In genomic region chr3:135918600-135918999, GRCh38 we compare ENCODE assay signal across 8 cellular contexts. TPM values are rescaled to one million over a fixed set of nuclear protein-coding genes. Genes with fewer than 3 reads are reported as not detected.
DNase-seq lines count a peak whose midpoint lies in the region; ATAC-seq and TF ChIP-seq lines count a peak whose summit lies in the region.
"Had no signal": no experiment of that assay in that cellular context is flagged by ENCODE, and none has a peak within 500 bp of the region (broad histone marks: within the 10 kb centered on the region; RNA-seq: fewer than 3 reads in every experiment).

No MANE protein-coding gene starts in this region.

- H3K4me3 Mint-ChIP-seq in HFFc6 = no peak overlapping the region
- H3K4me3 Mint-ChIP-seq: activated T-cell treated with anti-CD3 and anti-CD28 coated beads, Interleukin-2, amount 50 U/mL, for 4 hours had no signal

- TF ChIP-seq POLR2A in adrenal gland (IDR thresholded peaks at IDR 0.05) (no peak), thyroid gland (IDR thresholded peaks at IDR 0.05) (no peak)

- H3K36me3 ChIP-seq in adrenal gland (replicated peaks in 1 of 2) (no peaks in the 10 kb centered on the region), thyroid gland (no peaks in the 10 kb centered on the region)

- no peak overlapping the region for H3K27ac Mint-ChIP-seq in HFFc6

- ATAC-seq in left ventricle myocardium superior (peak; percentile 67), HG03280 (IDR thresholded peaks at IDR 0.05; ENCODE audit: unreplicated experiment) (no peak)
- ATAC-seq: activated T-cell treated with anti-CD3 and anti-CD28 coated beads, Interleukin-2, amount 50 U/mL, for 4 hours had no signal

- DNase-seq in HFFc6 (peak; percentile 51), adrenal gland (no peak), left ventricle myocardium superior (no peak), thyroid gland (no peak), SHP77 treated with DMSO at 0.1 percent for 48 hours (lab: John Stamatoyannopoulos, UW) (no peak), retina (no peak)
- DNase-seq: activated T-cell treated with anti-CD3 and anti-CD28 coated beads, Interleukin-2, amount 50 U/mL, for 4 hours had no signal

- H3K9me3 ChIP-seq in adrenal gland (replicated peaks in 1 of 3) (no peaks in the 10 kb centered on the region), thyroid gland (no peaks in the 10 kb centered on the region)

- H3K4me1 Mint-ChIP-seq in HFFc6 (ENCODE audit: low read depth) = peaks cover 18% of the 10 kb centered on the region

- no peaks in the 10 kb centered on the region for H3K27me3 Mint-ChIP-seq in HFFc6 (ENCODE audit: insufficient read depth)

- no peaks in the 10 kb centered on the region for H3K36me3 Mint-ChIP-seq in HFFc6 (ENCODE audit: low read depth)

- H3K4me1 ChIP-seq in adrenal gland (replicated peaks in 1 of 2) = peaks cover 0 to 4% of the 10 kb centered on the region in 2 donors
- H3K4me1 ChIP-seq in thyroid gland = no peaks in the 10 kb centered on the region

- peak; percentile 83 for TF ChIP-seq CTCF in HFFc6 (IDR thresholded peaks at IDR 0.05)
- TF ChIP-seq CTCF in adrenal gland (IDR thresholded peaks at IDR 0.05) = peak; percentile 34 to 73 (median 54)
- peak in 5 of 6 experiments; percentile 9 to 58 (median 54) for TF ChIP-seq CTCF in thyroid gland (IDR thresholded peaks at IDR 0.05)

- intact Hi-C loops in adrenal gland (cut with DNase I) (loop anchor here (5.0 kb wide), 1 partner anchor 124 kb away; no protein-coding TSS in a partner anchor), left ventricle myocardium superior (cut with micrococcal nuclease) (loop anchor here (2.0 kb wide), 1 partner anchor 124 kb away; no protein-coding TSS in a partner anchor), thyroid gland (cut with DNase I) (loop anchor here (5.0 kb wide), 1 partner anchor 124 kb away; no protein-coding TSS in a partner anchor)

- H3K27me3 ChIP-seq in adrenal gland (no peaks in the 10 kb centered on the region), thyroid gland (no peaks in the 10 kb centered on the region)

- H3K4me3 ChIP-seq in adrenal gland (no peak overlapping the region), thyroid gland (replicated peaks in 1 of 3) (no peak overlapping the region)

- H3K9me3 Mint-ChIP-seq in HFFc6 = no peaks in the 10 kb centered on the region
- H3K9me3 Mint-ChIP-seq: activated T-cell treated with anti-CD3 and anti-CD28 coated beads, Interleukin-2, amount 50 U/mL, for 4 hours had no signal

- 11 to 26% (median 16%) methylated on average over 1 of the region's 1 CpG for WGBS in adrenal gland, 4 donors
- WGBS in thyroid gland, 2 donors = 15 to 17% methylated on average over 1 of the region's 1 CpG

- H3K27ac ChIP-seq in adrenal gland (no peak overlapping the region), thyroid gland (no peak overlapping the region)

RNA-seq across cellular contexts. Expression of gene PPP2R3A, which starts 46.9 kb away (rescaled TPM):
- total RNA-seq in HFFc6 (2021; fragmentation: NEBNext Ultra II Directional; extraction: Animal tissue kit (Norgen Biotek cat#: 25700)) = 10 to 100 TPM; 21.2 to 26.1 (median 24.8) TPM
- 10 to 100 TPM in 5 of 8 donors, 1 to 10 TPM in 3; 8.4 to 15.4 (median 14.3) TPM for total RNA-seq in adrenal gland
- 10 to 100 TPM in 1 of 3 donors, 1 to 10 TPM in 2; 2.1 to 20.6 (median 2.3) TPM for polyA plus RNA-seq in adrenal gland
- total RNA-seq in left ventricle myocardium superior = 105 TPM
- total RNA-seq in thyroid gland = 10 to 100 TPM in 2 of 4 donors, 1 to 10 TPM in 2; 8.5 to 15.3 (median 9.8) TPM
